ENCODE assay signal across 15 cellular contexts in the genomic region with DNA sequence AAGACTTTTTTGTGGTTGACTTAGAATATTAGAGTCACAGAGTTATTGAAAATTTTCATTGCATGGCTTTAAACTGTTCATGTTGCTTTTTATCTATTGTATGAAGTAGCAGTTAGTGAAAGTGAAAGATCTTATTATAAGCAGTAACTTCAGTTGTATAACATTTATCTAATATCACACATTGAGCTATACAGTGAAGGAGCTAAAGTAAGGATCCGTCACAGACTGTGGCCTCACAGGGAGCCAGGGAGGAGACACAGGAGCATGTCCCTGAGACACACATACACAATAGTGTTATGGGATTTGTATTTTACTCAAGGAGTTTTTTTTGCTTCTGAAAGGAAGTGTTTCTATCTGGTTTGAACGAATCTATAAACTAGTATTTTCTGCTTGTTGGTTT. TPM values are rescaled to one million over a fixed set of nuclear protein-coding genes. Genes with fewer than 3 reads are reported as not detected.
DNase-seq lines count a peak whose midpoint lies in the region; ATAC-seq, FAIRE-seq and TF ChIP-seq lines count a peak whose summit lies in the region.
"Had no signal": no experiment of that assay in that cellular context is flagged by ENCODE, and none has a peak within 500 bp of the region (broad histone marks: within the 10 kb centered on the region; RNA-seq: fewer than 3 reads in every experiment).

No MANE protein-coding gene starts in this region.

- peak overlapping the region; percentile 92 for H3K27ac Mint-ChIP-seq in CD8-positive, alpha-beta T cell
- H3K27ac Mint-ChIP-seq in natural killer cell treated with Interleukin-12 subunit alpha and Interleukin-12 subunit beta and Interleukin-15 and Interleukin-18, amount 100 ng/mL, for 72 hours: peak overlapping the region; percentile 94 to 98

- peaks cover 13% of the 10 kb centered on the region for H3K36me3 ChIP-seq in CD8-positive, alpha-beta T cell (ENCODE audit: insufficient read depth, low read length)
- peaks cover 0 to 13% (median 0%) of the 10 kb centered on the region in 3 donors for H3K36me3 ChIP-seq in Peyer's patch
- peaks cover 6% of the 10 kb centered on the region for H3K36me3 ChIP-seq in colonic mucosa
- H3K36me3 ChIP-seq in pancreas: no peaks in the 10 kb centered on the region
- H3K36me3 ChIP-seq: sigmoid colon, thyroid gland had no signal

- peaks cover 69% of the 10 kb centered on the region for H3K36me3 Mint-ChIP-seq in CD8-positive, alpha-beta T cell
- peaks cover 24% of the 10 kb centered on the region for H3K36me3 Mint-ChIP-seq in natural killer cell treated with Interleukin-12 subunit alpha and Interleukin-12 subunit beta and Interleukin-15 and Interleukin-18, amount 100 ng/mL, for 72 hours

- DNase-seq in CD8-positive, alpha-beta T cell: no peak
- DNase-seq in Peyer's patch (no peak), colonic mucosa (no peak), pancreas (no peak), ecto neural progenitor cell (ENCODE audit: low spot score) (no peak), DMS153 treated with DMSO at 0.1 percent for 48 hours (lab: John Stamatoyannopoulos, UW; ENCODE audit: unreplicated experiment) (no peak)
- no peak for DNase-seq in natural killer cell treated with Interleukin-12 subunit alpha and Interleukin-12 subunit beta and Interleukin-15 and Interleukin-18, amount 100 ng/mL, for 72 hours (ENCODE audit: low spot score)
- DNase-seq: Caco-2, NCI-H1417, NCI-H526 treated with DMSO at 0.1 percent for 48 hours, SHP77, sigmoid colon, thyroid gland had no signal

- POLR2A ChIA-PET in CD8-positive, alpha-beta T cell (lab: Charles Lee): interaction anchor here (1.1 to 1.2 kb wide), 3 partner anchors 33 to 42 kb away, joined by 3 to 5 read pairs (median 4); no protein-coding TSS in a partner anchor

- no peak overlapping the region for H3K4me3 Mint-ChIP-seq in CD8-positive, alpha-beta T cell
- H3K4me3 Mint-ChIP-seq in natural killer cell treated with Interleukin-12 subunit alpha and Interleukin-12 subunit beta and Interleukin-15 and Interleukin-18, amount 100 ng/mL, for 72 hours: peak overlapping the region; percentile 68

- H3K27me3 Mint-ChIP-seq in CD8-positive, alpha-beta T cell (ENCODE audit: low read depth): no peaks in the 10 kb centered on the region
- H3K27me3 Mint-ChIP-seq in natural killer cell treated with Interleukin-12 subunit alpha and Interleukin-12 subunit beta and Interleukin-15 and Interleukin-18, amount 100 ng/mL, for 72 hours: no peaks in the 10 kb centered on the region

- no peaks in the 10 kb centered on the region for H3K9me3 ChIP-seq in CD8-positive, alpha-beta T cell (ENCODE audit: low read length)
- H3K9me3 ChIP-seq in Peyer's patch (no peaks in the 10 kb centered on the region), colonic mucosa (no peaks in the 10 kb centered on the region), pancreas (no peaks in the 10 kb centered on the region)
- H3K9me3 ChIP-seq: Caco-2, sigmoid colon, thyroid gland had no signal

- TF ChIP-seq POLR2A in Peyer's patch (IDR thresholded peaks at IDR 0.05): no peak

- H3K9me3 Mint-ChIP-seq in CD8-positive, alpha-beta T cell: no peaks in the 10 kb centered on the region
- H3K9me3 Mint-ChIP-seq in natural killer cell treated with Interleukin-12 subunit alpha and Interleukin-12 subunit beta and Interleukin-15 and Interleukin-18, amount 100 ng/mL, for 72 hours: no peaks in the 10 kb centered on the region

- CTCF ChIA-PET in CD8-positive, alpha-beta T cell (lab: Charles Lee): interaction anchor here (0.7 to 2.0 kb wide), 5 partner anchors 9 to 135 kb away, joined by 3 to 6 read pairs (median 3); no protein-coding TSS in a partner anchor

- H3K4me1 Mint-ChIP-seq in CD8-positive, alpha-beta T cell (ENCODE audit: low read depth): peaks cover 23% of the 10 kb centered on the region
- H3K4me1 Mint-ChIP-seq in natural killer cell treated with Interleukin-12 subunit alpha and Interleukin-12 subunit beta and Interleukin-15 and Interleukin-18, amount 100 ng/mL, for 72 hours (ENCODE audit: low read depth in 2 of 2): peaks cover 35 to 50% of the 10 kb centered on the region in 2 donors

- no peaks in the 10 kb centered on the region for H3K4me1 ChIP-seq in CD8-positive, alpha-beta T cell (ENCODE audit: insufficient read depth, low read length)
- H3K4me1 ChIP-seq in Peyer's patch (no peaks in the 10 kb centered on the region), colonic mucosa (no peaks in the 10 kb centered on the region), pancreas (no peaks in the 10 kb centered on the region)
- H3K4me1 ChIP-seq: Caco-2, sigmoid colon, thyroid gland had no signal

- TF ChIP-seq CTCF in CD8-positive, alpha-beta T cell (IDR thresholded peaks at IDR 0.05): no peak
- TF ChIP-seq CTCF in Peyer's patch (IDR thresholded peaks at IDR 0.05) (no peak), colonic mucosa (IDR thresholded peaks at IDR 0.05) (no peak), pancreas (IDR thresholded peaks at IDR 0.05) (no peak)

- no peak for ATAC-seq in CD8-positive, alpha-beta T cell
- no peak for ATAC-seq in natural killer cell treated with Interleukin-12 subunit alpha and Interleukin-12 subunit beta and Interleukin-15 and Interleukin-18, amount 100 ng/mL, for 72 hours
- ATAC-seq in pancreas: no peak
- no peak for ATAC-seq in HG03460 (IDR thresholded peaks at IDR 0.05; ENCODE audit: unreplicated experiment)

- intact Hi-C loops in CD8-positive, alpha-beta T cell (cut with DNase I, micrococcal nuclease): no loop called here
- intact Hi-C loops in colonic mucosa (cut with DNase I): no loop called here
- intact Hi-C loops in pancreas (cut with DNase I): no loop called here

- H3K4me3 ChIP-seq in CD8-positive, alpha-beta T cell (ENCODE audit: low read depth, low read length): no peak overlapping the region
- H3K4me3 ChIP-seq in Peyer's patch (no peak overlapping the region), colonic mucosa (no peak overlapping the region), pancreas (no peak overlapping the region)
- H3K4me3 ChIP-seq: sigmoid colon, thyroid gland had no signal

- H3K27me3 ChIP-seq in CD8-positive, alpha-beta T cell (ENCODE audit: insufficient read depth, low read length): no peaks in the 10 kb centered on the region
- H3K27me3 ChIP-seq in Peyer's patch: no peaks in the 10 kb centered on the region
- no peaks in the 10 kb centered on the region for H3K27me3 ChIP-seq in colonic mucosa
- H3K27me3 ChIP-seq in pancreas: no peaks in the 10 kb centered on the region
- H3K27me3 ChIP-seq: sigmoid colon, thyroid gland had no signal

- H3K27ac ChIP-seq in CD8-positive, alpha-beta T cell (ENCODE audit: low read depth, low read length): peak overlapping the region; percentile 47
- H3K27ac ChIP-seq in Peyer's patch: peak overlapping the region in 3 of 4 donors; percentile 4 to 39 (median 18)
- peak overlapping the region; percentile 30 for H3K27ac ChIP-seq in colonic mucosa
- H3K27ac ChIP-seq in pancreas: no peak overlapping the region
- H3K27ac ChIP-seq: sigmoid colon, thyroid gland had no signal

- WGBS in pancreas, 2 donors: 87 to 91% methylated on average over 2 of the region's 2 CpGs

- H3K9ac ChIP-seq in colonic mucosa (ENCODE audit: low read depth in 2 of 2, low read length in 2 of 2): no peak overlapping the region

- FAIRE-seq in pancreas (lab: Jason Lieb, UNC): no peak
- FAIRE-seq: colon had no signal

RNA-seq across cellular contexts. Expression of gene LMNB1, which starts 34.0 kb away (rescaled TPM):
- 10 to 100 TPM; 25.8 to 30.6 TPM for total RNA-seq in CD8-positive, alpha-beta T cell
- total RNA-seq in Peyer's patch (10 to 100 TPM; 18.6 to 83.3 (median 23.1) TPM), colonic mucosa (100 to 1,000 TPM in 1 of 2 donors, 10 to 100 TPM in 1; 58.0 to 216 TPM), pancreas (1 to 10 TPM; 1.5 to 7.5 (median 4.3) TPM)
- total RNA-seq in natural killer cell treated with Interleukin-12 subunit alpha and Interleukin-12 subunit beta and Interleukin-15 and Interleukin-18, amount 100 ng/mL, for 72 hours: 100 to 1,000 TPM; 184 to 270 TPM
- 1 to 10 TPM in 1 of 2 donors, under 1 TPM in 1; 0.72 to 3.2 TPM for polyA plus RNA-seq in pancreas

Comparison
In these comparisons a context has a peak if more than half of its experiments do, and no peak if none do; other contexts are left out.
1. H3K27ac ChIP-seq: peak in CD8-positive, alpha-beta T cell (single experiment), Peyer's patch (3 of 4) and colonic mucosa (single experiment); none in pancreas (0 of 4).